Comparison of ENCODE assay signal across 27 cellular contexts in the genomic region with DNA sequence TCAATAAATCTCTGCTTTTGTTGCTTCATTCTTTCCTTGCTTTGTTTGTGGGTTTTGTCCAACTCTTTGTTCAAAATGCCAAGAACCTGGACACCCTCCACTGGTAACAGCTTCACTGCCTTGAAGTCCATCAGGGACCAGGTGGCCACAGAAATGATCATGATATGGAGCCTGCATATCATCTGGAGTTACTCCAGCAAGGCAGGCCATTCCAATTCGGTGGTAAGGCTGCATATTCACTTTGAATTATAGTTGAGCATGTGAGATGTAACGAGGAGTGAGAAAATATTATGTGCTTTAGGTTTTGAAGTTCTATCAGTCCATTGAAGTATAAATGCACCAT. TPM values are rescaled to one million over a fixed set of nuclear protein-coding genes. Genes with fewer than 3 reads are reported as not detected.
A peak's percentile ranks its signal among the peaks of the same experiment; 100 is the strongest.
DNase-seq lines count a peak whose midpoint lies in the region; ATAC-seq, FAIRE-seq and TF ChIP-seq lines count a peak whose summit lies in the region.
"Had no signal": no experiment of that assay in that cellular context is flagged by ENCODE, and none has a peak within 500 bp of the region (broad histone marks: within the 10 kb centered on the region; RNA-seq: fewer than 3 reads in every experiment).

No MANE protein-coding gene starts in this region.

- H3K4me3 Mint-ChIP-seq in activated CD4-positive, alpha-beta T cell treated with anti-CD3 and anti-CD28 coated beads for 36 hours, result no peak overlapping the region
- H3K4me3 Mint-ChIP-seq: nephron progenitor cell had no signal

- H3K27ac Mint-ChIP-seq in activated CD4-positive, alpha-beta T cell treated with anti-CD3 and anti-CD28 coated beads for 36 hours, result peak overlapping the region; percentile 0
- H3K27ac Mint-ChIP-seq: nephron progenitor cell, progenitor cell of endocrine pancreas had no signal

- intact Hi-C loops in activated CD4-positive, alpha-beta T cell treated with anti-CD3 and anti-CD28 coated beads for 36 hours (cut with DNase I, micrococcal nuclease), result no loop called here

- peaks cover 2% of the 10 kb centered on the region for H3K27me3 Mint-ChIP-seq in activated CD4-positive, alpha-beta T cell treated with anti-CD3 and anti-CD28 coated beads for 36 hours
- H3K27me3 Mint-ChIP-seq: progenitor cell of endocrine pancreas had no signal

- H3K36me3 Mint-ChIP-seq in activated CD4-positive, alpha-beta T cell treated with anti-CD3 and anti-CD28 coated beads for 36 hours (ENCODE audit: low read depth), result peaks cover under 1% of the 10 kb centered on the region

- no peaks in the 10 kb centered on the region for H3K9me3 ChIP-seq in fibroblast of lung (ENCODE audit: control insufficient read depth, insufficient read depth, low read depth, low read length)
- H3K9me3 ChIP-seq: gastrocnemius medialis had no signal

- peak overlapping the region; percentile 26 for H2AFZ ChIP-seq in fibroblast of lung (ENCODE audit: low read length)

- POLR2A ChIA-PET in activated CD4-positive, alpha-beta T cell treated with anti-CD3 and anti-CD28 coated beads for 36 hours (lab: Charles Lee), result no interaction called here

- CTCF ChIA-PET in activated CD4-positive, alpha-beta T cell treated with anti-CD3 and anti-CD28 coated beads for 36 hours (lab: Charles Lee), result interaction anchor here (0.6 to 0.8 kb wide), 2 partner anchors 39 to 67 kb away, joined by 3 read pairs; no protein-coding TSS in a partner anchor

- TF ChIP-seq CTCF in fibroblast of lung (conservative IDR thresholded peaks at IDR 0.05 in 1 of 2, IDR thresholded peaks at IDR 0.05 in 1 of 2; ENCODE audit: low read depth in 1 of 2, low read length in 2 of 2), result no peak

- 0 out of 2 replicates have a peak, but pooled peaks have one; percentile 8 for TF ChIP-seq POLR2A in GM12892 (IDR thresholded peaks at IDR 0.05; ENCODE audit: low read depth, low read length)

- H3K4me3 ChIP-seq in fibroblast of lung (replicated peaks in 1 of 4; ENCODE audit: control extremely low read depth in 1 of 4, insufficient read depth in 1 of 4, low read depth in 3 of 4, low read length in 4 of 4), result no peak overlapping the region
- H3K4me3 ChIP-seq: BLaER1 treated with 17β-estradiol and CSF1 and Interleukin-3, amounts not matched to agents 10 nM and 100 nM; gastrocnemius medialis had no signal

- H3K36me3 ChIP-seq in fibroblast of lung (ENCODE audit: control insufficient read depth, insufficient read depth, low read length), result no peaks in the 10 kb centered on the region
- H3K36me3 ChIP-seq: BLaER1 treated with 17β-estradiol and CSF1 and Interleukin-3, amounts not matched to agents 10 nM and 100 nM; gastrocnemius medialis; WERI-Rb-1 had no signal

- DNase-seq in activated CD4-positive, alpha-beta T cell treated with anti-CD3 and anti-CD28 coated beads for 36 hours, result no peak
- no peak for DNase-seq in activated CD4-positive, alpha-beta T cell treated with anti-CD3 and anti-CD28 coated beads for 48 hours
- DNase-seq in GM12892 (ENCODE audit: insufficient read length), result no peak
- peak; percentile 45 for DNase-seq in OCI-M1 (lab: John Stamatoyannopoulos, UW)
- no peak for DNase-seq in fibroblast of lung (ENCODE audit: low read depth in 2 of 2)
- no peak for DNase-seq in NK-92 treated with Interleukin-12 subunit alpha and Interleukin-12 subunit beta, amount 100 ng/mL, for 24 hours (lab: John Stamatoyannopoulos, UW)
- no peak for DNase-seq in OCI-M2 (lab: John Stamatoyannopoulos, UW; ENCODE audit: unreplicated experiment)
- DNase-seq: 8988T; caudate nucleus; gastrocnemius medialis; Kasumi-1; kidney glomerular epithelial cell; NCI-H1092 treated with DMSO at 0.1 percent for 48 hours; NCI-H2081; nephron progenitor cell; stimulated activated CD4-positive, alpha-beta T cell treated with anti-CD3 and anti-CD28 coated beads, Interleukin-2, amount 100 ng/mL, for 48 hours; WERI-Rb-1 had no signal

- H3K9me3 Mint-ChIP-seq in activated CD4-positive, alpha-beta T cell treated with anti-CD3 and anti-CD28 coated beads for 36 hours (ENCODE audit: low read depth), result peaks cover under 1% of the 10 kb centered on the region
- H3K9me3 Mint-ChIP-seq: nephron progenitor cell had no signal

- no peak for ATAC-seq in activated CD4-positive, alpha-beta T cell treated with anti-CD3 and anti-CD28 coated beads for 36 hours
- no peak for ATAC-seq in HG03175 (IDR thresholded peaks at IDR 0.05; ENCODE audit: unreplicated experiment)
- ATAC-seq: gastrocnemius medialis, Right ventricle myocardium inferior had no signal

- H3K79me2 ChIP-seq in fibroblast of lung (ENCODE audit: control insufficient read depth, insufficient read depth, low read length), result no peaks in the 10 kb centered on the region

- H4K20me1 ChIP-seq in fibroblast of lung (ENCODE audit: control insufficient read depth, extremely low read depth, insufficient read depth, low read length), result no peaks in the 10 kb centered on the region
- H4K20me1 ChIP-seq: BLaER1 treated with 17β-estradiol and CSF1 and Interleukin-3, amounts not matched to agents 10 nM and 100 nM had no signal

- no peak overlapping the region for H3K9ac ChIP-seq in fibroblast of lung (ENCODE audit: insufficient read depth, low read length)
- H3K9ac ChIP-seq: BLaER1 treated with 17β-estradiol and CSF1 and Interleukin-3, amounts not matched to agents 10 nM and 100 nM had no signal

- no peak for FAIRE-seq in GM12892 (lab: Jason Lieb, UNC)
- FAIRE-seq: G401.6 had no signal

- H3K4me2 ChIP-seq in fibroblast of lung (ENCODE audit: extremely low read depth, insufficient read depth, low read length), result no peak overlapping the region

- H3K27me3 ChIP-seq in fibroblast of lung (ENCODE audit: control insufficient read depth, insufficient read depth, low read length), result no peaks in the 10 kb centered on the region
- H3K27me3 ChIP-seq: BLaER1 treated with 17β-estradiol and CSF1 and Interleukin-3, amounts not matched to agents 10 nM and 100 nM; gastrocnemius medialis had no signal

- no peak overlapping the region for H3K27ac ChIP-seq in fibroblast of lung (ENCODE audit: insufficient read depth, low read length)
- H3K27ac ChIP-seq: BLaER1 treated with 17β-estradiol and CSF1 and Interleukin-3, amounts not matched to agents 10 nM and 100 nM; epithelial cell of prostate; gastrocnemius medialis; WERI-Rb-1 had no signal

- peaks cover 31% of the 10 kb centered on the region for H3K4me1 Mint-ChIP-seq in activated CD4-positive, alpha-beta T cell treated with anti-CD3 and anti-CD28 coated beads for 36 hours
- H3K4me1 Mint-ChIP-seq: nephron progenitor cell had no signal

- H3K4me1 ChIP-seq in fibroblast of lung (ENCODE audit: control insufficient read depth, extremely low read depth, insufficient read depth, low read length), result peaks cover 4% of the 10 kb centered on the region
- H3K4me1 ChIP-seq: gastrocnemius medialis had no signal

RNA-seq across cellular contexts. Expression of gene SPATA3, which starts 26.3 kb away (rescaled TPM):
- 1 to 10 TPM; 1.1 to 1.3 TPM for total RNA-seq in activated CD4-positive, alpha-beta T cell treated with anti-CD3 and anti-CD28 coated beads for 36 hours
- not detected for polyA plus RNA-seq in GM12892 (2012; ENCODE audit: missing spikeins)
- total RNA-seq in fibroblast of lung, result not detected in 2 replicates
- not detected in 2 replicates for polyA plus RNA-seq in fibroblast of lung
- polyA plus RNA-seq in fibroblast of lung (2012), result not detected in 2 replicates
- polyA minus RNA-seq in fibroblast of lung (ENCODE audit: low replicate concordance), result not detected in 2 replicates
- total RNA-seq: dermis microvascular lymphatic vessel endothelial cell; gastrocnemius medialis; NCI-H460; progenitor cell of endocrine pancreas; Right ventricle myocardium inferior; T-helper 1 cell treated with Interleukin-12 subunit alpha and Interleukin-12 subunit beta and Interleukin-4 antibody, amounts not matched to agents 30 ng/mL and 1 ng/mL, for 36 hours; ureter had no signal

RNA-seq across cellular contexts. Expression of gene GPR55, which starts 44.6 kb away (rescaled TPM):
- 1 to 10 TPM; 3.6 to 4.0 TPM for total RNA-seq in activated CD4-positive, alpha-beta T cell treated with anti-CD3 and anti-CD28 coated beads for 36 hours
- 15.5 TPM for polyA plus RNA-seq in GM12892 (2012; ENCODE audit: missing spikeins)
- total RNA-seq in fibroblast of lung, result not detected in 2 replicates
- polyA plus RNA-seq in fibroblast of lung, result not detected in 2 replicates
- 0.15 and 0.33 TPM in 2 replicates for polyA plus RNA-seq in fibroblast of lung (2012)
- polyA minus RNA-seq in fibroblast of lung (ENCODE audit: low replicate concordance), result not detected in 2 replicates
- total RNA-seq: dermis microvascular lymphatic vessel endothelial cell, gastrocnemius medialis, progenitor cell of endocrine pancreas, Right ventricle myocardium inferior had no signal
